Comparison of ENCODE assay signal across 9 cellular contexts in genomic region chr4:76194325-76194724, GRCh38. TPM values are rescaled to one million over a fixed set of nuclear protein-coding genes. Genes with fewer than 3 reads are reported as not detected.
DNase-seq lines count a peak whose midpoint lies in the region; ATAC-seq and TF ChIP-seq lines count a peak whose summit lies in the region.
"Had no signal": no experiment of that assay in that cellular context is flagged by ENCODE, and none has a peak within 500 bp of the region (broad histone marks: within the 10 kb centered on the region; RNA-seq: fewer than 3 reads in every experiment).

No MANE protein-coding gene starts in this region.

- no peak overlapping the region for H3K27ac ChIP-seq in right cardiac atrium (ENCODE audit: low read length)
- peak overlapping the region; percentile 69 for H3K27ac ChIP-seq in temporal lobe (ENCODE audit: low read depth, low read length)

- H3K4me3 ChIP-seq in astrocyte of the spinal cord (ENCODE audit: low read depth, low read length) (no peak overlapping the region), right cardiac atrium (ENCODE audit: low read length) (no peak overlapping the region)

- 33% methylated on average over 2 of the region's 2 CpGs for WGBS in right cardiac atrium

- in situ Hi-C loops in astrocyte of the spinal cord (cut with HindIII; ENCODE audit: low sequenced_read_pairs): no loop called here
- in situ Hi-C loops in GM13976 (cut with MboI; ENCODE audit: low sequenced_read_pairs, unreplicated experiment): loop anchor here (25.0 kb wide), 1 partner anchor 168 kb away; no protein-coding TSS in a partner anchor

- DNase-seq in HPDE6-E6E7 (ENCODE audit: extremely low spot score) (peak; percentile 84), astrocyte of the spinal cord (ENCODE audit: low read depth, low spot score) (peak; percentile 68), right cardiac atrium (peak in 1 of 3 donors; percentile 23), GM13976 (ENCODE audit: low spot score) (no peak), NCI-H2196 (lab: John Stamatoyannopoulos, UW; ENCODE audit: unreplicated experiment) (no peak), NCI-H2196 treated with DMSO at 0.1 percent for 48 hours (lab: John Stamatoyannopoulos, UW; ENCODE audit: unreplicated experiment) (no peak)

- no peaks in the 10 kb centered on the region for H3K27me3 ChIP-seq in right cardiac atrium (ENCODE audit: control insufficient read depth, insufficient read depth)

- ATAC-seq in right cardiac atrium (peak; percentile 75 to 88), HG02642 (IDR thresholded peaks at IDR 0.05; ENCODE audit: poor library complexity, unreplicated experiment) (no peak)

- H3K9me3 ChIP-seq in right cardiac atrium (ENCODE audit: control insufficient read depth, low read length): no peaks in the 10 kb centered on the region

- intact Hi-C loops in right cardiac atrium (cut with DNase I): no loop called here

- TF ChIP-seq CTCF in astrocyte of the spinal cord (IDR thresholded peaks at IDR 0.05; ENCODE audit: low read depth, low read length) (no peak), GM13976 (IDR thresholded peaks at IDR 0.05; ENCODE audit: borderline replicate concordance, control extremely low read depth, extremely low read depth, insufficient read depth, missing control alignments) (no peak)

- H3K4me1 ChIP-seq in right cardiac atrium (ENCODE audit: control insufficient read depth, insufficient read depth, low read length): peaks cover 30% of the 10 kb centered on the region

RNA-seq across cellular contexts. Expression of gene SCARB2, which starts 19.3 kb away (rescaled TPM):
- total RNA-seq in right cardiac atrium (100 to 1,000 TPM; 102 to 139 (median 105) TPM), temporal lobe (196 TPM)
- polyA plus RNA-seq in right cardiac atrium: 78.2 TPM

RNA-seq across cellular contexts. Expression of gene NUP54, which starts 46.1 kb away (rescaled TPM):
- total RNA-seq in right cardiac atrium: 10 to 100 TPM; 22.9 to 24.9 (median 23.5) TPM
- 11.7 TPM for polyA plus RNA-seq in right cardiac atrium
- total RNA-seq in temporal lobe: 81.1 TPM

RNA-seq across cellular contexts. Expression of gene FAM47E, which starts 57.2 kb away (rescaled TPM):
- total RNA-seq in right cardiac atrium (1 to 10 TPM; 2.6 to 3.3 (median 2.9) TPM), temporal lobe (2.5 TPM)
- polyA plus RNA-seq in right cardiac atrium: 4.5 TPM
- total RNA-seq: activated T-helper 1 cell treated with anti-CD3 and anti-CD28 coated beads, Interleukin-12 subunit alpha, Interleukin-12 subunit beta, Interleukin-2, Interleukin-4 antibody, amounts not matched to agents 30 ng/mL and 10 ng/mL and 1 ng/mL, durations not matched to agents 14 hours and 24 hours and 36 hours had no signal

Comparison
In these comparisons a context has a peak if more than half of its experiments do, and no peak if none do; other contexts are left out.
1. DNase-seq: peak in HPDE6-E6E7 (single experiment) and astrocyte of the spinal cord (single experiment); none in GM13976 (single experiment), NCI-H2196 (single experiment) and NCI-H2196 treated with DMSO at 0.1 percent for 48 hours (single experiment).